17 cellular contexts compared by ENCODE assay signal in genomic region chr6:25107218-25107617, GRCh38.
A peak's percentile ranks its signal among the peaks of the same experiment; 100 is the strongest.
DNase-seq lines count a peak whose midpoint lies in the region; ATAC-seq lines count a peak whose summit lies in the region.
"Had no signal": no experiment of that assay in that cellular context is flagged by ENCODE, and none has a peak within 500 bp of the region (broad histone marks: within the 10 kb centered on the region; RNA-seq: fewer than 3 reads in every experiment).

No MANE protein-coding gene starts in this region.

- DNase-seq in DMS53 treated with DMSO at 0.1 percent for 48 hours (lab: John Stamatoyannopoulos, UW; ENCODE audit: unreplicated experiment): peak; percentile 50
- DNase-seq in occipital lobe (lab: John Stamatoyannopoulos, UW): no peak
- no peak for DNase-seq in epidermal melanocyte (ENCODE audit: insufficient read length, low spot score)
- no peak for DNase-seq in NK-92 treated with Interleukin-12 subunit alpha and Interleukin-12 subunit beta, amount 100 ng/mL, for 24 hours (lab: John Stamatoyannopoulos, UW)
- DNase-seq: activated T-cell treated with anti-CD3 and anti-CD28 coated beads, Interleukin-2, amount 50 U/mL, for 4 hours; amniotic stem cell; cortex of kidney; DMS 273 treated with DMSO at 0.1 percent for 48 hours; hippocampal formation; NCI-H2107; OCI-M1; stomach had no signal

- peak; percentile 85 for ATAC-seq in GM18867 (IDR thresholded peaks at IDR 0.05; ENCODE audit: unreplicated experiment)
- ATAC-seq in GM21529 (IDR thresholded peaks at IDR 0.05; ENCODE audit: unreplicated experiment): peak; percentile 71
- peak; percentile 72 for ATAC-seq in HG03354 (IDR thresholded peaks at IDR 0.05; ENCODE audit: poor library complexity, severe bottlenecking, unreplicated experiment)
- no peak for ATAC-seq in GM21723 (IDR thresholded peaks at IDR 0.05; ENCODE audit: unreplicated experiment)
- ATAC-seq: activated CD4-positive, CD25-positive, alpha-beta regulatory T cell treated with anti-CD3 and anti-CD28 coated beads, Interleukin-2, amount 50 U/mL, for 24 hours; activated T-cell treated with anti-CD3 and anti-CD28 coated beads, Interleukin-2, amount 50 U/mL, for 4 hours had no signal
